12 cellular contexts compared by ENCODE assay signal in the genomic region with DNA sequence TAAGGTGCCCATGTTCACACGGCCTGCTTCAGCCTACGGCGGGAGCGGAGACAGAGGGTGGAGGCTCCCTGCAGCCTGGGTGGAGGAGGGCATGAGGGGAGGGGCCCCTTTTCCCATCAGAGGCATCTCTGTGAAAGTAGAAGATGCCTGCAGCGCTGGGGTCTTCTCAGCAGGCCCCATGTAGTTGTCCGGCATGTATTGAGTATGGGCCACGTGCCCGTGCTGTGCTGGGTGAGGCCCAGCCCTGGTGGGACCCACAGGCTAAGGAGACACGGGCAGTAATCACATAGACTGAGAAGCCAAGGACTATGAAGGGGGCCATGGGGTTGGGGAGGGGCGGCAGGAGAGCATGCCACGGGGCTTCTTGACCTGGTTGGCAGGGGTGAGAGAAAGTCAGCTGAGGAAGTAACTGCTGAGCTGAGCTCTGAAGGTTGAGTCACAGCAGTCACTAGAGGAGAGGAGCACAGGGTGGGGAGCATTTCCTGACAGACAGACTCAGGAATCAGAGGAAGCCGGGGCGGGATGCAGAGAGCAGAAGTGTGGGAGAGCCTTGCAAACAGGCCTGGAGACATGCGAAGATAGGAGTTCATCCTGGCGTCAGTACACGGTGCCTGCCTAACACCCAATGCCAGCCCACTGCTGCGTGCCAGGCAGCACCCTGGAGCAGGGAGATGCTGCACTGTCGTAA. TPM values are rescaled to one million over a fixed set of nuclear protein-coding genes. Genes with fewer than 3 reads are reported as not detected.
DNase-seq lines count a peak whose midpoint lies in the region; ATAC-seq and TF ChIP-seq lines count a peak whose summit lies in the region.
"Had no signal": no experiment of that assay in that cellular context is flagged by ENCODE, and none has a peak within 500 bp of the region (broad histone marks: within the 10 kb centered on the region; RNA-seq: fewer than 3 reads in every experiment).

No MANE protein-coding gene starts in this region.

- no peaks in the 10 kb centered on the region for H4K20me1 ChIP-seq in PC-3 (ENCODE audit: low read length)

- no peak overlapping the region for H3K9ac ChIP-seq in PC-3 (ENCODE audit: low read length)

- H3K79me2 ChIP-seq in PC-3 (ENCODE audit: low read length), result no peaks in the 10 kb centered on the region

- CTCF ChIA-PET in PC-3 (lab: Charles Lee), result interaction anchor here (0.6 kb wide), 1 partner anchor 9 kb away, joined by 3 read pairs; no protein-coding TSS in a partner anchor

- no peak for TF ChIP-seq CTCF in PC-3 (conservative IDR thresholded peaks at IDR 0.05; ENCODE audit: low read depth, low read length)

- no peaks in the 10 kb centered on the region for H3F3A ChIP-seq in PC-3 (ENCODE audit: low read length, unreplicated experiment)

- H3K27ac ChIP-seq in PC-3 (ENCODE audit: low read length), result no peak overlapping the region
- H3K27ac ChIP-seq in SJCRH30, result no peak overlapping the region

- DNase-seq in GDM1 (lab: John Stamatoyannopoulos, UW), result peak; percentile 50
- no peak for DNase-seq in PC-3
- DNase-seq in head of caudate nucleus, result peak; percentile 33 to 96 (median 80)
- DNase-seq in posterior vena cava (ENCODE audit: low spot score), result peak; percentile 69
- DNase-seq in NCI-H2196 treated with DMSO at 0.1 percent for 48 hours (lab: John Stamatoyannopoulos, UW; ENCODE audit: unreplicated experiment), result no peak
- no peak for DNase-seq in SJCRH30
- DNase-seq: activated CD4-positive, alpha-beta T cell treated with anti-CD3 and anti-CD28 coated beads for 48 hours; hippocampal formation; NCI-H1092; substantia nigra had no signal

- intact Hi-C loops in PC-3 (cut with micrococcal nuclease), result no loop called here
- intact Hi-C loops in head of caudate nucleus (cut with DNase I), result no loop called here
- intact Hi-C loops in posterior vena cava (cut with DNase I), result no loop called here

- POLR2A ChIA-PET in PC-3 (lab: Charles Lee; ENCODE audit: unreplicated experiment), result interaction anchor here (0.6 kb wide), 1 partner anchor 427 kb away, joined by 13 read pairs; no protein-coding TSS in a partner anchor

- H3K4me3 ChIP-seq in PC-3 (ENCODE audit: low read length) (no peak overlapping the region), SJCRH30 (no peak overlapping the region)
- H3K4me3 ChIP-seq: smooth muscle cell had no signal

- peaks cover 32% of the 10 kb centered on the region for H3K36me3 ChIP-seq in PC-3 (ENCODE audit: low read depth, low read length)
- peaks cover 57% of the 10 kb centered on the region for H3K36me3 ChIP-seq in SJCRH30

- no TSS peak for BruUV-seq in PC-3 (replicated peaks; lab: Mats Ljungman, UMichigan)

- no peak overlapping the region for H3K4me2 ChIP-seq in PC-3 (ENCODE audit: low read length)
- H3K4me2 ChIP-seq: smooth muscle cell had no signal

- H3K27me3 ChIP-seq in PC-3 (ENCODE audit: low read length) (no peaks in the 10 kb centered on the region), SJCRH30 (no peaks in the 10 kb centered on the region)

- H3K9me2 ChIP-seq in PC-3 (replicated peaks; ENCODE audit: low read length), result no peaks in the 10 kb centered on the region

- peak; percentile 27 for ATAC-seq in PC-3
- no peak for ATAC-seq in GM18907 (IDR thresholded peaks at IDR 0.05; ENCODE audit: unreplicated experiment)

- H3K9me3 ChIP-seq in PC-3 (ENCODE audit: low read length), result no peaks in the 10 kb centered on the region
- H3K9me3 ChIP-seq in SJCRH30 (replicated peaks), result no peaks in the 10 kb centered on the region

- H3K4me1 ChIP-seq in PC-3 (ENCODE audit: insufficient read depth, low read length) (no peaks in the 10 kb centered on the region), SJCRH30 (peaks cover 14% of the 10 kb centered on the region; the same call in 1 of the 2 replicates)

- no peak overlapping the region for H2AFZ ChIP-seq in PC-3 (ENCODE audit: low read length)

RNA-seq across cellular contexts. Expression of gene PSEN2, which starts 21.6 kb away (rescaled TPM):
- total RNA-seq in PC-3 (2014; rRNA removed), result 85.3 and 103 TPM in 2 replicates
- total RNA-seq in posterior vena cava, result 10 to 100 TPM; 22.0 to 24.3 TPM
- total RNA-seq in SJCRH30 (2014; rRNA removed; shearing (Covaris generic)), result 41.4 and 45.2 TPM in 2 replicates

RNA-seq across cellular contexts. Expression of gene COQ8A, which starts 48.1 kb away (rescaled TPM):
- total RNA-seq in PC-3 (2014; rRNA removed), result 67.0 and 73.3 TPM in 2 replicates
- 10 to 100 TPM; 15.4 to 21.1 TPM for total RNA-seq in posterior vena cava
- 24.0 and 26.9 TPM in 2 replicates for total RNA-seq in SJCRH30 (2014; rRNA removed; shearing (Covaris generic))

Comparison
In these comparisons a context has a peak if more than half of its experiments do, and no peak if none do; other contexts are left out.
1. DNase-seq: peak in GDM1 (single experiment), head of caudate nucleus (42 of 42) and posterior vena cava (single experiment); none in PC-3 (single experiment), NCI-H2196 treated with DMSO at 0.1 percent for 48 hours (single experiment) and SJCRH30 (0 of 2).